Comparison of ENCODE assay signal across 17 cellular contexts in genomic region chr15:65926899-65927298, GRCh38. TPM values are rescaled to one million over a fixed set of nuclear protein-coding genes. Genes with fewer than 3 reads are reported as not detected.
DNase-seq lines count a peak whose midpoint lies in the region; ATAC-seq and TF ChIP-seq lines count a peak whose summit lies in the region.
"Had no signal": no experiment of that assay in that cellular context is flagged by ENCODE, and none has a peak within 500 bp of the region (broad histone marks: within the 10 kb centered on the region; RNA-seq: fewer than 3 reads in every experiment).

No MANE protein-coding gene starts in this region.

- CTCF ChIA-PET in HEK293 (lab: Yijun Ruan, JAX), result interaction anchor here (1.2 kb wide), 1 partner anchor 289 kb away, joined by 3 read pairs; no protein-coding TSS in a partner anchor

- no peak overlapping the region for H3K27ac ChIP-seq in HEK293 (ENCODE audit: extremely low read depth, low read depth, low read length)
- H3K27ac ChIP-seq in ovary, result no peak overlapping the region
- no peak overlapping the region for H3K27ac ChIP-seq in prostate gland
- H3K27ac ChIP-seq: GM23248, KMS-11 had no signal

- POLR2A ChIA-PET in HEK293 (lab: Yijun Ruan, JAX), result no interaction called here

- H3K4me1 ChIP-seq in HEK293 (ENCODE audit: control insufficient read depth, insufficient read depth, low read length) (no peaks in the 10 kb centered on the region), ovary (ENCODE audit: insufficient read depth) (no peaks in the 10 kb centered on the region), prostate gland (replicated peaks) (no peaks in the 10 kb centered on the region)

- ATAC-seq in HG03342 (IDR thresholded peaks at IDR 0.05; ENCODE audit: unreplicated experiment), result peak; percentile 62
- ATAC-seq: right cardiac atrium had no signal

- TF ChIP-seq CTCF in GM12865 (IDR thresholded peaks at IDR 0.05; ENCODE audit: insufficient read depth, low read depth, low read length, missing control alignments) (no peak), HEK293 (tag by site-specific recombination; IDR thresholded peaks at IDR 0.05) (no peak), ovary (IDR thresholded peaks at IDR 0.05) (no peak), prostate gland (IDR thresholded peaks at IDR 0.05) (no peak)

- H3K36me3 ChIP-seq in HEK293 (ENCODE audit: control insufficient read depth in 2 of 2, insufficient read depth in 1 of 2, low read length in 2 of 2) (no peaks in the 10 kb centered on the region), ovary (no peaks in the 10 kb centered on the region), prostate gland (no peaks in the 10 kb centered on the region)

- H3K9me3 ChIP-seq in HEK293 (ENCODE audit: control insufficient read depth, insufficient read depth, low read depth, low read length) (no peaks in the 10 kb centered on the region), ovary (no peaks in the 10 kb centered on the region), prostate gland (no peaks in the 10 kb centered on the region)

- DNase-seq in GM12865 (ENCODE audit: low read depth), result peak; percentile 57
- no peak for DNase-seq in ovary
- no peak for DNase-seq in NCI-H1092 treated with DMSO at 0.1 percent for 48 hours (lab: John Stamatoyannopoulos, UW)
- no peak for DNase-seq in NCI-H2029 treated with DMSO at 0.1 percent for 48 hours (lab: John Stamatoyannopoulos, UW)
- no peak for DNase-seq in prostate gland (ENCODE audit: low spot score)
- DNase-seq: amniotic stem cell; CD4-positive, alpha-beta T cell; NCI-H1048; NCI-H69; nucleus accumbens; right cardiac atrium; T-helper 2 cell had no signal

- no peak overlapping the region for H3K4me3 ChIP-seq in GM12865 (ENCODE audit: low read depth, low read length)
- no peak overlapping the region for H3K4me3 ChIP-seq in HEK293 (ENCODE audit: low read depth, low read length)
- no peak overlapping the region for H3K4me3 ChIP-seq in ovary
- H3K4me3 ChIP-seq in prostate gland, result no peak overlapping the region
- H3K4me3 ChIP-seq: GM23248 had no signal

- TF ChIP-seq EP300 in ovary (IDR thresholded peaks at IDR 0.05), result no peak

- WGBS in ovary, 3 donors, result 92 to 94% (median 94%) methylated on average over 1 of the region's 1 CpG
- 96% methylated on average over 1 of the region's 1 CpG for WGBS in prostate gland

- TF ChIP-seq POLR2A in GM19099 (IDR thresholded peaks at IDR 0.05; ENCODE audit: extremely low read depth, insufficient read length, low read depth) (peak; percentile 42), ovary (IDR thresholded peaks at IDR 0.05) (no peak), prostate gland (IDR thresholded peaks at IDR 0.05) (no peak)

- H3K27me3 ChIP-seq in ovary (no peaks in the 10 kb centered on the region), prostate gland (replicated peaks; ENCODE audit: insufficient read depth) (no peaks in the 10 kb centered on the region)

- intact Hi-C loops in ovary (cut with DNase I), result no loop called here
- intact Hi-C loops in prostate gland (cut with DNase I), result no loop called here

TF ChIP-seq in HEK293, 187 proteins besides CTCF, POLR2A, EP300 and RAD21:
- TF ChIP-seq PRDM4 (tag by site-specific recombination; IDR thresholded peaks at IDR 0.05) (no peak), ZNF664 (tag by site-specific recombination; IDR thresholded peaks at IDR 0.05) (peak; percentile 92)

RNA-seq across cellular contexts. Expression of gene RAB11A, which starts 57.6 kb away (rescaled TPM):
- 100 to 1,000 TPM in 5 of 7 donors, 10 to 100 TPM in 2; 47.0 to 163 (median 139) TPM for total RNA-seq in ovary
- polyA plus RNA-seq in ovary, result 100 to 1,000 TPM; 110 to 249 TPM
- total RNA-seq in prostate gland, result 100 to 1,000 TPM; 178 to 223 TPM
